16 cellular contexts compared by ENCODE assay signal in the genomic region with DNA sequence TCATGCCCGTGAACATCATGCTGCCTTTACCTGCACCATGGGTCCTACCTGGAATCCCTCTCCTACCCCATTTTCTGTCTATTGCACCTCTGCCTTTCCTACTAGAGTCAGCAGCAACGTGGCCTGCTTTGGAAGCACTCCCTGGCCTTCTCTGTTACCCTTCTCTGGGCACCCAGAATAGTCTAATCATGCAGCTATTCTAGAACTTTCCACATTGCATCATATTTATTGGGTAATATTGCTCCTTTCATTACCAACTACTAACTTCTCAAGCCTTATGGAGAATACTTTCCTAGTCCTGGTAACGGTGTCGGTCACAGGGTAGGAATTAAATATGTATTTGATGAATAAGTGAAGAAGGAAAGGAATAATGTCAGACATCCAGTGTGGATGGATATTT. TPM values are rescaled to one million over a fixed set of nuclear protein-coding genes. Genes with fewer than 3 reads are reported as not detected.
"Had no signal": no experiment of that assay in that cellular context is flagged by ENCODE, and none has a peak within 500 bp of the region (broad histone marks: within the 10 kb centered on the region; RNA-seq: fewer than 3 reads in every experiment).

No MANE protein-coding gene starts in this region.

- H3K27ac ChIP-seq: brain microvascular endothelial cell, foreskin keratinocyte, psoas muscle, spleen, upper lobe of left lung had no signal

- H3K27me3 ChIP-seq: brain microvascular endothelial cell, foreskin keratinocyte, spleen, upper lobe of left lung had no signal

- H3K36me3 ChIP-seq: brain microvascular endothelial cell, spleen, upper lobe of left lung had no signal

- DNase-seq: activated CD4-positive, alpha-beta memory T cell treated with anti-CD3 and anti-CD28 coated beads, Interleukin-2, amount 10 ng/mL, durations not matched to agents 7 days and 5 days; activated CD4-positive, alpha-beta T cell treated with anti-CD3 and anti-CD28 coated beads for 4 hours; activated gamma-delta T cell treated with Interleukin-2 at 50 U/mL for 16 hours; anterior cingulate cortex; brain microvascular endothelial cell; effector memory CD4-positive, alpha-beta T cell; foreskin keratinocyte; occipital lobe; psoas muscle; spleen; stimulated activated naive CD8-positive, alpha-beta T cell treated with anti-CD3 and anti-CD28 coated beads, Interleukin-15, amount 100 ng/mL, for 72 hours; upper lobe of left lung had no signal

- ATAC-seq: foreskin keratinocyte; sciatic nerve; stimulated activated naive CD8-positive, alpha-beta T cell treated with anti-CD3 and anti-CD28 coated beads, Interleukin-15, amount 100 ng/mL, for 72 hours had no signal

- H3K4me3 ChIP-seq: psoas muscle, spleen, upper lobe of left lung had no signal

- H3K9me3 ChIP-seq: psoas muscle, spleen, upper lobe of left lung had no signal

- H3K4me1 ChIP-seq: foreskin keratinocyte, psoas muscle, spleen, upper lobe of left lung had no signal

RNA-seq across cellular contexts. Expression of a gene that starts 33.3 kb away (rescaled TPM):
- total RNA-seq: epithelial cell of proximal tubule, lower leg skin, mesenteric fat pad, sciatic nerve had no signal
- polyA plus RNA-seq: spleen had no signal

RNA-seq across cellular contexts. Expression of a gene that starts 54.3 kb away (rescaled TPM):
- total RNA-seq: epithelial cell of proximal tubule had no signal
